In genomic region chr6:149974394-149974793, GRCh38 we compare ENCODE assay signal across 11 cellular contexts. TPM values are rescaled to one million over a fixed set of nuclear protein-coding genes. Genes with fewer than 3 reads are reported as not detected.
"Had no signal": no experiment of that assay in that cellular context is flagged by ENCODE, and none has a peak within 500 bp of the region (broad histone marks: within the 10 kb centered on the region; RNA-seq: fewer than 3 reads in every experiment).

No MANE protein-coding gene starts in this region.

RNA-seq across cellular contexts. Expression of gene ULBP1, which starts 10.7 kb away (rescaled TPM):
- total RNA-seq: body of pancreas, Peyer's patch, SK-MEL-5 had no signal

RNA-seq across cellular contexts. Expression of gene ULBP2, which starts 32.6 kb away (rescaled TPM):
- total RNA-seq: activated T-helper 17 cell treated with anti-CD3 and anti-CD28 coated beads, Interleukin-2, amount 50 U/mL, for 72 hours; Peyer's patch had no signal

RNA-seq across cellular contexts. Expression of gene RAET1L, which starts 50.9 kb away (rescaled TPM):
- total RNA-seq: activated CD4-positive, alpha-beta T cell treated with anti-CD3 and anti-CD28 coated beads, Interleukin-2, amount 10 ng/mL, durations not matched to agents 24 days and 14 days; activated T-helper 17 cell treated with anti-CD3 and anti-CD28 coated beads, Interleukin-2, amount 50 U/mL, for 72 hours; adrenal gland; astrocyte; body of pancreas; breast epithelium; Peyer's patch; Right ventricle myocardium inferior; SK-MEL-5; T-cell; T-helper 17 cell had no signal
- polyA plus RNA-seq: adrenal gland had no signal

RNA-seq across cellular contexts. Expression of gene RAET1G, which starts 51.5 kb away (rescaled TPM):
- total RNA-seq: activated CD4-positive, alpha-beta T cell treated with anti-CD3 and anti-CD28 coated beads, Interleukin-2, amount 10 ng/mL, durations not matched to agents 24 days and 14 days; activated T-helper 17 cell treated with anti-CD3 and anti-CD28 coated beads, Interleukin-2, amount 50 U/mL, for 72 hours; astrocyte; body of pancreas; Peyer's patch; SK-MEL-5; T-cell; T-helper 17 cell had no signal
